ENCODE assay signal across 23 cellular contexts in genomic region chr16:26605872-26606271, GRCh38.
DNase-seq lines count a peak whose midpoint lies in the region; TF ChIP-seq lines count a peak whose summit lies in the region.
"Had no signal": no experiment of that assay in that cellular context is flagged by ENCODE, and none has a peak within 500 bp of the region (broad histone marks: within the 10 kb centered on the region; RNA-seq: fewer than 3 reads in every experiment).

No MANE protein-coding gene starts in this region.

- peak overlapping the region; percentile 56 for H3K4me3 Mint-ChIP-seq in activated T-helper 1 cell treated with anti-CD3 and anti-CD28 coated beads, Interleukin-12 subunit alpha, Interleukin-12 subunit beta, Interleukin-2, Interleukin-4 antibody, amounts not matched to agents 30 ng/mL and 10 ng/mL and 1 ng/mL, durations not matched to agents 14 hours and 24 hours and 36 hours
- H3K4me3 Mint-ChIP-seq: activated naive CD4-positive, alpha-beta T cell treated with anti-CD3 and anti-CD28 coated beads, Interleukin-2, amount 50 U/mL, for 24 hours; CD4-positive, alpha-beta memory T cell had no signal

- H3K4me1 Mint-ChIP-seq in activated T-helper 1 cell treated with anti-CD3 and anti-CD28 coated beads, Interleukin-12 subunit alpha, Interleukin-12 subunit beta, Interleukin-2, Interleukin-4 antibody, amounts not matched to agents 30 ng/mL and 10 ng/mL and 1 ng/mL, durations not matched to agents 14 hours and 24 hours and 36 hours (ENCODE audit: low read depth), result peaks cover 78% of the 10 kb centered on the region

- H3K9me3 ChIP-seq in BLaER1 treated with 17β-estradiol and CSF1 and Interleukin-3, amounts not matched to agents 10 nM and 100 nM (replicated peaks in 1 of 11), result peaks cover 0 to 18% (median 8%) of the 10 kb centered on the region in 11 experiments; a peak in 13 of 22 replicates
- H3K9me3 ChIP-seq in DOHH2 (ENCODE audit: control insufficient read depth, insufficient read depth, low read length), result no peaks in the 10 kb centered on the region
- H3K9me3 ChIP-seq: esophagus squamous epithelium, stomach had no signal

- intact Hi-C loops in activated T-helper 1 cell treated with anti-CD3 and anti-CD28 coated beads, Interleukin-12 subunit alpha, Interleukin-12 subunit beta, Interleukin-2, Interleukin-4 antibody, amounts not matched to agents 30 ng/mL and 10 ng/mL and 1 ng/mL, durations not matched to agents 14 hours and 24 hours and 36 hours (cut with micrococcal nuclease), result no loop called here

- H3K79me2 ChIP-seq in DOHH2 (ENCODE audit: control insufficient read depth, low read length), result no peaks in the 10 kb centered on the region

- H3K27me3 ChIP-seq in BLaER1 treated with 17β-estradiol and CSF1 and Interleukin-3, amounts not matched to agents 10 nM and 100 nM, result no peaks in the 10 kb centered on the region
- no peaks in the 10 kb centered on the region; the same call in 1 of the 2 replicates for H3K27me3 ChIP-seq in DOHH2 (ENCODE audit: control insufficient read depth, low read length)

- H3K36me3 Mint-ChIP-seq in activated T-helper 1 cell treated with anti-CD3 and anti-CD28 coated beads, Interleukin-12 subunit alpha, Interleukin-12 subunit beta, Interleukin-2, Interleukin-4 antibody, amounts not matched to agents 30 ng/mL and 10 ng/mL and 1 ng/mL, durations not matched to agents 14 hours and 24 hours and 36 hours (ENCODE audit: low read depth), result peaks cover 24% of the 10 kb centered on the region
- H3K36me3 Mint-ChIP-seq: activated naive CD4-positive, alpha-beta T cell treated with anti-CD3 and anti-CD28 coated beads, Interleukin-2, amount 50 U/mL, for 24 hours; CD4-positive, alpha-beta memory T cell had no signal

- H3K27me3 Mint-ChIP-seq in activated T-helper 1 cell treated with anti-CD3 and anti-CD28 coated beads, Interleukin-12 subunit alpha, Interleukin-12 subunit beta, Interleukin-2, Interleukin-4 antibody, amounts not matched to agents 30 ng/mL and 10 ng/mL and 1 ng/mL, durations not matched to agents 14 hours and 24 hours and 36 hours (ENCODE audit: insufficient read depth), result no peaks in the 10 kb centered on the region

- H3K27ac Mint-ChIP-seq in activated T-helper 1 cell treated with anti-CD3 and anti-CD28 coated beads, Interleukin-12 subunit alpha, Interleukin-12 subunit beta, Interleukin-2, Interleukin-4 antibody, amounts not matched to agents 30 ng/mL and 10 ng/mL and 1 ng/mL, durations not matched to agents 14 hours and 24 hours and 36 hours, result peak overlapping the region; percentile 70
- H3K27ac Mint-ChIP-seq: activated naive CD4-positive, alpha-beta T cell treated with anti-CD3 and anti-CD28 coated beads, Interleukin-2, amount 50 U/mL, for 24 hours had no signal

- no peaks in the 10 kb centered on the region for H3K36me3 ChIP-seq in BLaER1 treated with 17β-estradiol and CSF1 and Interleukin-3, amounts not matched to agents 10 nM and 100 nM
- no peaks in the 10 kb centered on the region for H3K36me3 ChIP-seq in DOHH2 (ENCODE audit: control insufficient read depth, low read length)
- H3K36me3 ChIP-seq: esophagus squamous epithelium, stomach had no signal

- peaks cover 24% of the 10 kb centered on the region for H3K9me3 Mint-ChIP-seq in activated T-helper 1 cell treated with anti-CD3 and anti-CD28 coated beads, Interleukin-12 subunit alpha, Interleukin-12 subunit beta, Interleukin-2, Interleukin-4 antibody, amounts not matched to agents 30 ng/mL and 10 ng/mL and 1 ng/mL, durations not matched to agents 14 hours and 24 hours and 36 hours
- H3K9me3 Mint-ChIP-seq: activated naive CD4-positive, alpha-beta T cell treated with anti-CD3 and anti-CD28 coated beads, Interleukin-2, amount 50 U/mL, for 24 hours; CD4-positive, alpha-beta memory T cell had no signal

- peak overlapping the region; percentile 71 to 89 (median 85) for H3K4me2 ChIP-seq in BLaER1 treated with 17β-estradiol and CSF1 and Interleukin-3, amounts not matched to agents 10 nM and 100 nM
- H3K4me2 ChIP-seq in DOHH2 (ENCODE audit: low read length), result peak overlapping the region; percentile 54

- peak; percentile 86 for DNase-seq in NCI-H2171 treated with DMSO at 0.1 percent for 48 hours (lab: John Stamatoyannopoulos, UW)
- DNase-seq in activated T-helper 1 cell treated with anti-CD3 and anti-CD28 coated beads, Interleukin-12 subunit alpha, Interleukin-12 subunit beta, Interleukin-2, Interleukin-4 antibody, amounts not matched to agents 30 ng/mL and 10 ng/mL and 1 ng/mL, durations not matched to agents 14 hours and 24 hours and 36 hours (ENCODE audit: low spot score), result no peak
- DNase-seq in NOMO-1 treated with dmso at 0.1 percent for 144 hours (lab: John Stamatoyannopoulos, UW; ENCODE audit: unreplicated experiment), result no peak
- no peak for DNase-seq in NCI-H146 (lab: John Stamatoyannopoulos, UW)
- DNase-seq in COLO829 (ENCODE audit: low spot score), result no peak
- DNase-seq: activated CD4-positive, alpha-beta T cell treated with anti-CD3 and anti-CD28 coated beads, Interleukin-2, amount 50 U/mL, for 1 hour; CD4-positive, alpha-beta memory T cell; DND-41; effector CD8-positive, alpha-beta T cell; esophagus squamous epithelium; Kasumi-1; kidney glomerular epithelial cell; mammary epithelial cell; NCI-H1048; occipital lobe; retina; Right ventricle myocardium superior; stimulated activated CD4-positive, alpha-beta T cell treated with anti-CD3 and anti-CD28 coated beads, Interleukin-4, amount 100 ng/mL, for 24 hours; stomach; trophoblast cell had no signal

- no peak for TF ChIP-seq CTCF in DOHH2 (IDR thresholded peaks at IDR 0.05; ENCODE audit: low read depth, low read length, poor library complexity, severe bottlenecking)

- H4K20me1 ChIP-seq in BLaER1 treated with 17β-estradiol and CSF1 and Interleukin-3, amounts not matched to agents 10 nM and 100 nM, result no peaks in the 10 kb centered on the region
- H4K20me1 ChIP-seq in DOHH2 (ENCODE audit: control insufficient read depth, insufficient read depth, low read depth, low read length), result no peaks in the 10 kb centered on the region

- H3K4me3 ChIP-seq in BLaER1 treated with 17β-estradiol and CSF1 and Interleukin-3, amounts not matched to agents 10 nM and 100 nM, result peak overlapping the region in 7 of 10 experiments; percentile 22 to 39 (median 36); a peak in 11 of 20 replicates
- H3K4me3 ChIP-seq in DOHH2 (ENCODE audit: low read length), result no peak overlapping the region
- H3K4me3 ChIP-seq: esophagus squamous epithelium, stomach had no signal

- peak overlapping the region in 9 of 11 experiments; percentile 6 to 75 (median 64); a peak in 18 of 22 replicates for H3K27ac ChIP-seq in BLaER1 treated with 17β-estradiol and CSF1 and Interleukin-3, amounts not matched to agents 10 nM and 100 nM
- no peak overlapping the region for H3K27ac ChIP-seq in DOHH2 (ENCODE audit: low read depth, low read length)
- H3K27ac ChIP-seq: esophagus squamous epithelium, stomach had no signal

- no peaks in the 10 kb centered on the region for H3K9me2 ChIP-seq in DOHH2 (replicated peaks; ENCODE audit: control insufficient read depth, low read length)

- H3K9ac ChIP-seq in BLaER1 treated with 17β-estradiol and CSF1 and Interleukin-3, amounts not matched to agents 10 nM and 100 nM, result peak overlapping the region in 9 of 11 experiments; percentile 28 to 68 (median 61); a peak in 16 of 22 replicates

- H3K4me1 ChIP-seq in BLaER1 treated with 17β-estradiol and CSF1 and Interleukin-3, amounts not matched to agents 10 nM and 100 nM, result peaks cover 26 to 63% (median 53%) of the 10 kb centered on the region in 10 experiments
- H3K4me1 ChIP-seq in DOHH2 (ENCODE audit: control insufficient read depth, low read length), result peaks cover 12% of the 10 kb centered on the region
- H3K4me1 ChIP-seq: esophagus squamous epithelium, stomach had no signal

- no peaks in the 10 kb centered on the region for H3F3A ChIP-seq in DOHH2 (ENCODE audit: control insufficient read depth, insufficient read depth)
